In genomic region chr19:1010586-1011510, GRCh38 we compare ENCODE assay signal across 29 cellular contexts. TPM values are rescaled to one million over a fixed set of nuclear protein-coding genes. Genes with fewer than 3 reads are reported as not detected.
"Had no signal": no experiment of that assay in that cellular context is flagged by ENCODE, and none has a peak within 500 bp of the region (broad histone marks: within the 10 kb centered on the region; RNA-seq: fewer than 3 reads in every experiment).

No MANE protein-coding gene starts in this region.

- H3K4me1 ChIP-seq: SJCRH30 had no signal

- H3K9me3 ChIP-seq: ascending aorta, body of pancreas, SJCRH30, SK-N-SH had no signal

- H3K27me3 ChIP-seq: ascending aorta, body of pancreas, SJCRH30 had no signal

- H3K4me3 ChIP-seq: ascending aorta, body of pancreas, SJCRH30 had no signal

- H3K27ac ChIP-seq: ascending aorta, body of pancreas, SJCRH30, VCaP had no signal

- H3K9ac ChIP-seq: SK-N-SH had no signal

- DNase-seq: activated CD4-positive, alpha-beta memory T cell treated with anti-CD3 and anti-CD28 coated beads for 36 hours; activated CD4-positive, alpha-beta T cell treated with anti-CD3 and anti-CD28 coated beads, Interleukin-2, amount 10 ng/mL, durations not matched to agents 7 days and 5 days; activated CD4-positive, CD25-positive, alpha-beta regulatory T cell; activated CD8-positive, alpha-beta memory T cell treated with anti-CD3 and anti-CD28 coated beads for 24 hours; activated effector memory CD4-positive, alpha-beta T cell treated with anti-CD3 and anti-CD28 coated beads, Interleukin-2, amount 50 U/mL, for 16 hours; activated naive CD4-positive, alpha-beta T cell treated with Interleukin-2 at 50 U/mL for 16 hours; activated naive CD8-positive, alpha-beta T cell treated with anti-CD3 and anti-CD28 coated beads, Interleukin-2, amount 50 U/mL, for 24 hours; activated T-cell treated with anti-CD3 and anti-CD28 coated beads, Interleukin-2, amount 50 U/mL, for 4 hours; amniotic stem cell; body of pancreas; Karpas-422; NCI-H1105 treated with DMSO at 0.1 percent for 48 hours; NCI-H1436 treated with DMSO at 0.1 percent for 48 hours; NCI-H187; NCI-H2081; NCI-H510A treated with DMSO at 0.1 percent for 48 hours; NCI-H69; NK-92 treated with Interleukin-12 subunit alpha and Interleukin-12 subunit beta, amount 100 ng/mL, for 24 hours; OCI-M1; Right ventricle myocardium superior; RPMI8226; SJCRH30; SK-N-SH; T-helper 1 cell had no signal

- ATAC-seq: activated naive CD4-positive, alpha-beta T cell treated with anti-CD3 and anti-CD28 coated beads, Interleukin-2, amount 50 U/mL, for 72 hours; activated naive CD8-positive, alpha-beta T cell treated with anti-CD3 and anti-CD28 coated beads, Interleukin-2, amount 50 U/mL, for 24 hours; activated T-cell treated with anti-CD3 and anti-CD28 coated beads, Interleukin-2, amount 50 U/mL, for 4 hours; body of pancreas; Panc1 had no signal

RNA-seq across cellular contexts. Expression of gene RNU6-2, which starts 10.5 kb away (rescaled TPM):
- total RNA-seq: activated CD4-positive, alpha-beta memory T cell treated with anti-CD3 and anti-CD28 coated beads for 36 hours; activated CD4-positive, alpha-beta T cell treated with anti-CD3 and anti-CD28 coated beads, Interleukin-2, amount 10 ng/mL, durations not matched to agents 7 days and 5 days; activated naive CD4-positive, alpha-beta T cell treated with anti-CD3 and anti-CD28 coated beads, Interleukin-2, amount 50 U/mL, for 72 hours; activated T-cell treated with anti-CD3 and anti-CD28 coated beads, Interleukin-2, amount 50 U/mL, for 4 hours; ascending aorta; body of pancreas; Right ventricle myocardium superior; SJCRH30; T-helper 2 cell treated with Interferon-gamma antibody and Interleukin-4, amounts not matched to agents 100 ng/mL and 5 ng/mL, for 36 hours had no signal
- polyA plus RNA-seq: SK-N-SH had no signal

RNA-seq across cellular contexts. Expression of gene GRIN3B, which starts 10.6 kb away (rescaled TPM):
- total RNA-seq: activated CD4-positive, alpha-beta memory T cell treated with anti-CD3 and anti-CD28 coated beads for 36 hours; activated CD4-positive, alpha-beta T cell treated with anti-CD3 and anti-CD28 coated beads, Interleukin-2, amount 10 ng/mL, durations not matched to agents 7 days and 5 days; ascending aorta; Right ventricle myocardium superior; SJCRH30; T-helper 2 cell treated with Interferon-gamma antibody and Interleukin-4, amounts not matched to agents 100 ng/mL and 5 ng/mL, for 36 hours had no signal
